Comparison of ENCODE assay signal across 18 cellular contexts in the genomic region with DNA sequence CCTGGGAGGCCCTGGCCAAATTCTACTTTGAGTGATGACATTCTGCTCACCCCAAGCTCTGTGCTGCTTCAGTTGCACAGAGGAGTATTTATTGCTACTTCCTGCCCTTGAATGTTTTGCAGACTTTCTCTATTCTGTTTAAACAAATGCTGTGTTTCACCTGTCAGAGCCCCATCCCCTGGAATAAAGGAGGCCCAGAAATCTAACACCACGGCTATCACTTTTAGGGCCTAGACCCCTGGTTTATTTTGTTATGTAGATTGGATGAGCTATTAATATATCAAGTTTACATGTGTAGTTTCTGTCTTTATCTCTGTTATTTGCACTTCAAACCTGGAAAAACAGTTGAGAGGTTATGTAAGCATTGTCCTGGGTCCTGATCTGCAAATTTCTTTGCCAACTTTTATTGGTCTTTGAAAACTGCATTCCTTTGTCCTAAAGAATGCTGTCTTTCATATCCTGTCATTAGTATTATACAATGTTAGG.
DNase-seq lines count a peak whose midpoint lies in the region; ATAC-seq, FAIRE-seq and TF ChIP-seq lines count a peak whose summit lies in the region.
"Had no signal": no experiment of that assay in that cellular context is flagged by ENCODE, and none has a peak within 500 bp of the region (broad histone marks: within the 10 kb centered on the region; RNA-seq: fewer than 3 reads in every experiment).

No MANE protein-coding gene starts in this region.

- H3K27ac Mint-ChIP-seq in naive thymus-derived CD8-positive, alpha-beta T cell = peak overlapping the region in 2 of 10 donors; percentile 30 to 65
- H3K27ac Mint-ChIP-seq: activated CD4-positive, alpha-beta T cell treated with anti-CD3 and anti-CD28 coated beads, Interleukin-2, amount 10 ng/mL, durations not matched to agents 7 days and 5 days; activated naive CD4-positive, alpha-beta T cell treated with anti-CD3 and anti-CD28 coated beads, Interleukin-2, amount 50 U/mL, for 24 hours; B cell; natural killer cell treated with Interleukin-12 subunit alpha and Interleukin-12 subunit beta and Interleukin-15 and Interleukin-18, amount 100 ng/mL, for 72 hours had no signal

- ATAC-seq in psoas muscle = no peak
- ATAC-seq in naive thymus-derived CD8-positive, alpha-beta T cell = no peak
- ATAC-seq in HG02852 (IDR thresholded peaks at IDR 0.05; ENCODE audit: unreplicated experiment) = no peak
- ATAC-seq: natural killer cell treated with Interleukin-12 subunit alpha and Interleukin-12 subunit beta and Interleukin-15 and Interleukin-18, amount 100 ng/mL, for 72 hours had no signal

- no peak overlapping the region for H3K4me3 ChIP-seq in HEK293 (ENCODE audit: low read depth, low read length)
- no peak overlapping the region for H3K4me3 ChIP-seq in endothelial cell of umbilical vein (replicated peaks in 1 of 3; ENCODE audit: insufficient read depth in 1 of 3, low read depth in 1 of 3, low read length in 3 of 3)
- H3K4me3 ChIP-seq in psoas muscle = no peak overlapping the region
- H3K4me3 ChIP-seq: thoracic aorta had no signal

- H3K4me1 ChIP-seq in HEK293 (ENCODE audit: control insufficient read depth, insufficient read depth, low read length) (peaks cover 16% of the 10 kb centered on the region), endothelial cell of umbilical vein (ENCODE audit: control insufficient read depth, extremely low read depth, insufficient read depth, low read length) (peaks cover 12% of the 10 kb centered on the region), psoas muscle (no peaks in the 10 kb centered on the region)

- no peaks in the 10 kb centered on the region for H3K36me3 Mint-ChIP-seq in naive thymus-derived CD8-positive, alpha-beta T cell
- H3K36me3 Mint-ChIP-seq: activated naive CD4-positive, alpha-beta T cell treated with anti-CD3 and anti-CD28 coated beads, Interleukin-2, amount 50 U/mL, for 24 hours; natural killer cell treated with Interleukin-12 subunit alpha and Interleukin-12 subunit beta and Interleukin-15 and Interleukin-18, amount 100 ng/mL, for 72 hours had no signal

- intact Hi-C loops in endothelial cell of umbilical vein (cut with micrococcal nuclease) (no loop called here), psoas muscle (cut with DNase I) (no loop called here)

- no peak overlapping the region for H3K4me2 ChIP-seq in endothelial cell of umbilical vein (ENCODE audit: insufficient read depth, low read length)

- POLR2A ChIA-PET in HEK293 (lab: Yijun Ruan, JAX) = no interaction called here
- POLR2A ChIA-PET in endothelial cell of umbilical vein (lab: Charles Lee) = no interaction called here
- POLR2A ChIA-PET in naive thymus-derived CD8-positive, alpha-beta T cell (lab: Charles Lee) = interaction anchor here (0.7 kb wide), 1 partner anchor 1240 kb away, joined by 5 read pairs; no protein-coding TSS in a partner anchor

- BruUV-seq in endothelial cell of umbilical vein (replicated peaks; lab: Mats Ljungman, UMichigan) = no TSS peak

- H3K4me1 Mint-ChIP-seq in naive thymus-derived CD8-positive, alpha-beta T cell = peaks cover 0 to 4% (median 0%) of the 10 kb centered on the region in 4 donors
- H3K4me1 Mint-ChIP-seq: activated CD4-positive, alpha-beta T cell treated with anti-CD3 and anti-CD28 coated beads, Interleukin-2, amount 10 ng/mL, durations not matched to agents 7 days and 5 days; activated naive CD4-positive, alpha-beta T cell treated with anti-CD3 and anti-CD28 coated beads, Interleukin-2, amount 50 U/mL, for 24 hours; B cell had no signal

- H3K9me3 ChIP-seq in HEK293 (ENCODE audit: control insufficient read depth, insufficient read depth, low read depth, low read length) = no peaks in the 10 kb centered on the region
- no peaks in the 10 kb centered on the region for H3K9me3 ChIP-seq in endothelial cell of umbilical vein (replicated peaks; ENCODE audit: control insufficient read depth, insufficient read depth, low read length)
- no peaks in the 10 kb centered on the region for H3K9me3 ChIP-seq in psoas muscle
- H3K9me3 ChIP-seq: thoracic aorta had no signal

- H3K79me2 ChIP-seq in endothelial cell of umbilical vein (ENCODE audit: control insufficient read depth, insufficient read depth, low read length) = no peaks in the 10 kb centered on the region

- dilution Hi-C loops in endothelial cell of umbilical vein (cut with MboI; ENCODE audit: extremely low pct_ligation_motif_present, low sequenced_read_pairs) = no loop called here

- H3K9me1 ChIP-seq in endothelial cell of umbilical vein (replicated peaks; ENCODE audit: control insufficient read depth, extremely low read depth, insufficient read depth, low read length) = no peaks in the 10 kb centered on the region

- CTCF ChIA-PET in HEK293 (lab: Yijun Ruan, JAX) = no interaction called here
- CTCF ChIA-PET in endothelial cell of umbilical vein (lab: Charles Lee) = interaction anchor here (0.8 to 1.9 kb wide), 4 partner anchors 11 to 453 kb away, joined by 3 to 8 read pairs (median 4); no protein-coding TSS in a partner anchor

- no peak overlapping the region for H3K4me3 Mint-ChIP-seq in naive thymus-derived CD8-positive, alpha-beta T cell
- H3K4me3 Mint-ChIP-seq: activated CD4-positive, alpha-beta T cell treated with anti-CD3 and anti-CD28 coated beads, Interleukin-2, amount 10 ng/mL, durations not matched to agents 7 days and 5 days; activated naive CD4-positive, alpha-beta T cell treated with anti-CD3 and anti-CD28 coated beads, Interleukin-2, amount 50 U/mL, for 24 hours; B cell; natural killer cell treated with Interleukin-12 subunit alpha and Interleukin-12 subunit beta and Interleukin-15 and Interleukin-18, amount 100 ng/mL, for 72 hours had no signal

- FAIRE-seq in endothelial cell of umbilical vein (lab: Jason Lieb, UNC) = peak; percentile 78
- FAIRE-seq: GM18507 had no signal

- no peaks in the 10 kb centered on the region for H4K20me1 ChIP-seq in endothelial cell of umbilical vein (replicated peaks; ENCODE audit: control insufficient read depth, extremely low read depth, insufficient read depth, low read length)

- H3K27me3 ChIP-seq in endothelial cell of umbilical vein (ENCODE audit: control insufficient read depth in 2 of 2, insufficient read depth in 2 of 2, low read length in 2 of 2) = no peaks in the 10 kb centered on the region
- no peaks in the 10 kb centered on the region for H3K27me3 ChIP-seq in psoas muscle (ENCODE audit: insufficient read depth in 3 of 3, low read length in 2 of 3)

- no peak for TF ChIP-seq POLR2A in endothelial cell of umbilical vein (IDR thresholded peaks at IDR 0.05; ENCODE audit: low read depth, low read length)

- H3K9me3 Mint-ChIP-seq in naive thymus-derived CD8-positive, alpha-beta T cell = no peaks in the 10 kb centered on the region
- H3K9me3 Mint-ChIP-seq: activated CD4-positive, alpha-beta T cell treated with anti-CD3 and anti-CD28 coated beads, Interleukin-2, amount 10 ng/mL, durations not matched to agents 7 days and 5 days; activated naive CD4-positive, alpha-beta T cell treated with anti-CD3 and anti-CD28 coated beads, Interleukin-2, amount 50 U/mL, for 24 hours; natural killer cell treated with Interleukin-12 subunit alpha and Interleukin-12 subunit beta and Interleukin-15 and Interleukin-18, amount 100 ng/mL, for 72 hours had no signal

- WGBS in psoas muscle, 3 donors = 74 to 81% (median 76%) methylated on average over 1 of the region's 1 CpG

- DNase-seq in NCI-H526 treated with DMSO at 0.1 percent for 48 hours (lab: John Stamatoyannopoulos, UW) (peak; percentile 87), endothelial cell of umbilical vein (ENCODE audit: low read depth, low spot score) (peak; percentile 56), renal cortical epithelial cell (ENCODE audit: low read depth) (peak; percentile 26), psoas muscle (no peak), NCI-H226 (no peak)
- DNase-seq in naive thymus-derived CD8-positive, alpha-beta T cell = no peak
- DNase-seq: activated CD4-positive, alpha-beta T cell treated with anti-CD3 and anti-CD28 coated beads, Interleukin-2, amount 10 ng/mL, durations not matched to agents 7 days and 5 days; activated T-cell treated with anti-CD3 and anti-CD28 coated beads for 4 hours; foreskin fibroblast; OCI-M1; stimulated activated CD4-positive, alpha-beta T cell treated with anti-CD3 and anti-CD28 coated beads, Interleukin-4, amount 100 ng/mL, for 1 hour had no signal

- H3K27me3 Mint-ChIP-seq in naive thymus-derived CD8-positive, alpha-beta T cell = peaks cover 0 to 2% (median 0%) of the 10 kb centered on the region in 5 donors
- H3K27me3 Mint-ChIP-seq: activated CD4-positive, alpha-beta T cell treated with anti-CD3 and anti-CD28 coated beads, Interleukin-2, amount 10 ng/mL, durations not matched to agents 7 days and 5 days; activated naive CD4-positive, alpha-beta T cell treated with anti-CD3 and anti-CD28 coated beads, Interleukin-2, amount 50 U/mL, for 24 hours; B cell had no signal

- no peak overlapping the region for H3K9ac ChIP-seq in endothelial cell of umbilical vein (replicated peaks; ENCODE audit: extremely low read depth, insufficient read depth, low read length)

- no peak for TF ChIP-seq CTCF in HEK293 (tag by site-specific recombination; IDR thresholded peaks at IDR 0.05)
- TF ChIP-seq CTCF in endothelial cell of umbilical vein (IDR thresholded peaks at IDR 0.05; ENCODE audit: extremely low read depth in 1 of 2, insufficient read depth in 1 of 2, low read depth in 1 of 2, low read length in 2 of 2) = no peak
- TF ChIP-seq CTCF in psoas muscle (IDR thresholded peaks at IDR 0.05) = no peak

- no peaks in the 10 kb centered on the region for H3K36me3 ChIP-seq in HEK293 (ENCODE audit: control insufficient read depth in 2 of 2, insufficient read depth in 1 of 2, low read length in 2 of 2)
- no peaks in the 10 kb centered on the region for H3K36me3 ChIP-seq in endothelial cell of umbilical vein (ENCODE audit: control insufficient read depth in 2 of 2, extremely low read depth in 1 of 2, insufficient read depth in 2 of 2, low read length in 2 of 2)
- no peaks in the 10 kb centered on the region for H3K36me3 ChIP-seq in psoas muscle (ENCODE audit: insufficient read depth in 1 of 2, low read depth in 1 of 2)
- H3K36me3 ChIP-seq: thoracic aorta had no signal

- H3K27ac ChIP-seq in HEK293 (ENCODE audit: extremely low read depth, low read depth, low read length) = peak overlapping the region; percentile 67
- no peak overlapping the region for H3K27ac ChIP-seq in endothelial cell of umbilical vein (ENCODE audit: insufficient read depth, low read depth, low read length)
- H3K27ac ChIP-seq in psoas muscle = no peak overlapping the region
- H3K27ac ChIP-seq: thoracic aorta had no signal

- H2AFZ ChIP-seq in endothelial cell of umbilical vein (ENCODE audit: low read depth, low read length) = no peak overlapping the region

TF ChIP-seq in endothelial cell of umbilical vein, 7 proteins besides CTCF, POLR2A, EP300 and RAD21 (continues in another document):
- TF ChIP-seq MYC (IDR thresholded peaks at IDR 0.05; ENCODE audit: low read depth, low read length) (no peak), POLR2AphosphoS5 (IDR thresholded peaks at IDR 0.05; ENCODE audit: insufficient read depth, low read depth, low read length) (no peak), FOS (IDR thresholded peaks at IDR 0.05; ENCODE audit: borderline replicate concordance, insufficient read depth, low read length) (no peak), GATA2 (IDR thresholded peaks at IDR 0.05; ENCODE audit: insufficient read depth, insufficient read length, low read depth, low read length) (no peak), JUN (IDR thresholded peaks at IDR 0.05; ENCODE audit: borderline replicate concordance, insufficient read depth, insufficient read length, low read depth) (no peak)

Comparison
In these comparisons a context has a peak if more than half of its experiments do, and no peak if none do; other contexts are left out.
1. DNase-seq: peak in NCI-H526 treated with DMSO at 0.1 percent for 48 hours (single experiment), endothelial cell of umbilical vein (single experiment) and renal cortical epithelial cell (single experiment); none in psoas muscle (0 of 2), naive thymus-derived CD8-positive, alpha-beta T cell (0 of 10) and NCI-H226 (single experiment).